In the genomic region with DNA sequence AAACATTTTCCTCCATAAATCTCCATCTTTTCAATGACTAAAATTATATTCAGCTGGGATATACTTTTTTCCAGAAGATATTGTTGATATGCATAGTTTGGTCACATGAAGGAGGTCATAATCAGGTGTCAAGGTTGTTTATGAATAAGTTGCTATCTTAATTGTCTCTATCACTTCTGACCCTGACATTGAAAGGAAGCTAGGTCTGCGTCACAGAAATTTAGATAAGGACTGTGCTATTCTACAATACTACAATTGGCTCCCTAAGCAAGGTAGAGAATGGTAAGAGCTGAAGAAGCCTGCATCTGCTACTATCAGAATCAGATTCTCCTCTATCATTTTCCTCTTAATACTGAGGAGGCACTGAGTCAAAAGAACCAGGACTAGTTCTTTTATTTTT, we compare ENCODE assay signal across 1 cellular context.
TF ChIP-seq lines count a peak whose summit lies in the region.

No MANE protein-coding gene starts in this region.

TF ChIP-seq in HepG2, 621 proteins besides CTCF, POLR2A, EP300 and RAD21 (continued from another document):
- TF ChIP-seq, protein P1, sequence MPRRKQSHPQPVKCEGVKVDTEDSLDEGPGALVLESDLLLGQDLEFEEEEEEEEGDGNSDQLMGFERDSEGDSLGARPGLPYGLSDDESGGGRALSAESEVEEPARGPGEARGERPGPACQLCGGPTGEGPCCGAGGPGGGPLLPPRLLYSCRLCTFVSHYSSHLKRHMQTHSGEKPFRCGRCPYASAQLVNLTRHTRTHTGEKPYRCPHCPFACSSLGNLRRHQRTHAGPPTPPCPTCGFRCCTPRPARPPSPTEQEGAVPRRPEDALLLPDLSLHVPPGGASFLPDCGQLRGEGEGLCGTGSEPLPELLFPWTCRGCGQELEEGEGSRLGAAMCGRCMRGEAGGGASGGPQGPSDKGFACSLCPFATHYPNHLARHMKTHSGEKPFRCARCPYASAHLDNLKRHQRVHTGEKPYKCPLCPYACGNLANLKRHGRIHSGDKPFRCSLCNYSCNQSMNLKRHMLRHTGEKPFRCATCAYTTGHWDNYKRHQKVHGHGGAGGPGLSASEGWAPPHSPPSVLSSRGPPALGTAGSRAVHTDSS (CRISPR knock-in tag; conservative IDR thresholded peaks at IDR 0.05) = no peak
- no peak for TF ChIP-seq PHF20 (CRISPR knock-in tag; IDR thresholded peaks at IDR 0.05)
- no peak for TF ChIP-seq TCF7 (IDR thresholded peaks at IDR 0.05; ENCODE audit: low read depth)
- no peak for TF ChIP-seq MIER3 (CRISPR knock-in tag; IDR thresholded peaks at IDR 0.05; ENCODE audit: borderline replicate concordance)
- no peak for TF ChIP-seq ZNF160 (CRISPR knock-in tag; IDR thresholded peaks at IDR 0.05)
- TF ChIP-seq HMG20A (CRISPR knock-in tag; IDR thresholded peaks at IDR 0.05; ENCODE audit: borderline replicate concordance) = no peak
- no peak for TF ChIP-seq ZFP91 (CRISPR knock-in tag; IDR thresholded peaks at IDR 0.05; ENCODE audit: borderline replicate concordance)
- no peak for TF ChIP-seq ZNF570 (CRISPR knock-in tag; IDR thresholded peaks at IDR 0.05; ENCODE audit: borderline replicate concordance)
- TF ChIP-seq, protein P2, sequence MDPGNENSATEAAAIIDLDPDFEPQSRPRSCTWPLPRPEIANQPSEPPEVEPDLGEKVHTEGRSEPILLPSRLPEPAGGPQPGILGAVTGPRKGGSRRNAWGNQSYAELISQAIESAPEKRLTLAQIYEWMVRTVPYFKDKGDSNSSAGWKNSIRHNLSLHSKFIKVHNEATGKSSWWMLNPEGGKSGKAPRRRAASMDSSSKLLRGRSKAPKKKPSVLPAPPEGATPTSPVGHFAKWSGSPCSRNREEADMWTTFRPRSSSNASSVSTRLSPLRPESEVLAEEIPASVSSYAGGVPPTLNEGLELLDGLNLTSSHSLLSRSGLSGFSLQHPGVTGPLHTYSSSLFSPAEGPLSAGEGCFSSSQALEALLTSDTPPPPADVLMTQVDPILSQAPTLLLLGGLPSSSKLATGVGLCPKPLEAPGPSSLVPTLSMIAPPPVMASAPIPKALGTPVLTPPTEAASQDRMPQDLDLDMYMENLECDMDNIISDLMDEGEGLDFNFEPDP (CRISPR knock-in tag; conservative IDR thresholded peaks at IDR 0.05) = no peak
- no peak for TF ChIP-seq MEF2D (CRISPR knock-in tag; IDR thresholded peaks at IDR 0.05)
- TF ChIP-seq ZNF614 (CRISPR knock-in tag; IDR thresholded peaks at IDR 0.05; ENCODE audit: borderline replicate concordance) = no peak
- no peak for TF ChIP-seq ZNF350 (CRISPR knock-in tag; IDR thresholded peaks at IDR 0.05; ENCODE audit: borderline replicate concordance, low read depth)
- TF ChIP-seq IKZF4 (CRISPR knock-in tag; IDR thresholded peaks at IDR 0.05; ENCODE audit: borderline replicate concordance, low read depth, not compliant biosample characterization) = no peak
- TF ChIP-seq ZNF512 (CRISPR knock-in tag; IDR thresholded peaks at IDR 0.05) = no peak
- no peak for TF ChIP-seq PREB (CRISPR knock-in tag; IDR thresholded peaks at IDR 0.05)
- no peak for TF ChIP-seq SMC3 (IDR thresholded peaks at IDR 0.05; ENCODE audit: low read length)
